17 cellular contexts compared by ENCODE assay signal in genomic region chr6:144673807-144674206, GRCh38.
DNase-seq lines count a peak whose midpoint lies in the region; ATAC-seq and TF ChIP-seq lines count a peak whose summit lies in the region.
"Had no signal": no experiment of that assay in that cellular context is flagged by ENCODE, and none has a peak within 500 bp of the region (broad histone marks: within the 10 kb centered on the region; RNA-seq: fewer than 3 reads in every experiment).

No MANE protein-coding gene starts in this region.

- DNase-seq in NCI-H2171 treated with DMSO at 0.1 percent for 48 hours (lab: John Stamatoyannopoulos, UW) (peak; percentile 28), NCI-H2171 (lab: John Stamatoyannopoulos, UW) (no peak), M059J (ENCODE audit: low read depth) (peak; percentile 16), natural killer cell (no peak), NCI-H187 treated with DMSO at 0.1 percent for 48 hours (lab: John Stamatoyannopoulos, UW) (no peak), NCI-H2196 treated with DMSO at 0.1 percent for 48 hours (lab: John Stamatoyannopoulos, UW; ENCODE audit: unreplicated experiment) (no peak), Right ventricle myocardium superior (no peak)
- DNase-seq: C1 segment of cervical spinal cord; Calu3; CD4-positive, alpha-beta T cell; DMS 273 treated with DMSO at 0.1 percent for 48 hours; DMS79 treated with DMSO at 0.1 percent for 48 hours; GDM1; HCEC 1CT had no signal

- no peak for ATAC-seq in activated T-helper 17 cell treated with anti-CD3 and anti-CD28 coated beads, Interleukin-2, amount 50 U/mL, for 72 hours (replicated peaks)
- ATAC-seq in natural killer cell (no peak), Right ventricle myocardium superior (ENCODE audit: poor library complexity) (no peak)

- no peaks in the 10 kb centered on the region for H3K27me3 Mint-ChIP-seq in activated T-helper 17 cell treated with anti-CD3 and anti-CD28 coated beads, Interleukin-2, amount 50 U/mL, for 72 hours
- H3K27me3 Mint-ChIP-seq in natural killer cell (ENCODE audit: low read depth in 2 of 2), result no peaks in the 10 kb centered on the region
- H3K27me3 Mint-ChIP-seq: B cell; CD4-positive, alpha-beta T cell; IgD-negative memory B cell had no signal

- H3K36me3 Mint-ChIP-seq in activated T-helper 17 cell treated with anti-CD3 and anti-CD28 coated beads, Interleukin-2, amount 50 U/mL, for 72 hours (ENCODE audit: low read depth), result no peaks in the 10 kb centered on the region
- H3K36me3 Mint-ChIP-seq in natural killer cell, result peaks cover 20% of the 10 kb centered on the region

- H3K4me1 Mint-ChIP-seq in activated T-helper 17 cell treated with anti-CD3 and anti-CD28 coated beads, Interleukin-2, amount 50 U/mL, for 72 hours, result peaks cover 30% of the 10 kb centered on the region
- H3K4me1 Mint-ChIP-seq in natural killer cell, result peaks cover 66 to 68% of the 10 kb centered on the region in 2 donors

- peak overlapping the region; percentile 78 for H3K27ac Mint-ChIP-seq in activated T-helper 17 cell treated with anti-CD3 and anti-CD28 coated beads, Interleukin-2, amount 50 U/mL, for 72 hours
- peak overlapping the region; percentile 78 to 81 for H3K27ac Mint-ChIP-seq in natural killer cell
- H3K27ac Mint-ChIP-seq: B cell; CD4-positive, alpha-beta T cell; IgD-negative memory B cell had no signal

- intact Hi-C loops in natural killer cell (cut with micrococcal nuclease) (no loop called here), Right ventricle myocardium superior (cut with DNase I) (no loop called here)

- TF ChIP-seq CTCF in natural killer cell (IDR thresholded peaks at IDR 0.05), result no peak

- H3K4me3 Mint-ChIP-seq in activated T-helper 17 cell treated with anti-CD3 and anti-CD28 coated beads, Interleukin-2, amount 50 U/mL, for 72 hours, result peak overlapping the region; percentile 59
- peak overlapping the region; percentile 36 for H3K4me3 Mint-ChIP-seq in natural killer cell
- H3K4me3 Mint-ChIP-seq: B cell; CD4-positive, alpha-beta T cell had no signal

- H3K9me3 Mint-ChIP-seq in activated T-helper 17 cell treated with anti-CD3 and anti-CD28 coated beads, Interleukin-2, amount 50 U/mL, for 72 hours, result peaks cover 22% of the 10 kb centered on the region
- peaks cover 10 to 16% of the 10 kb centered on the region in 2 donors for H3K9me3 Mint-ChIP-seq in natural killer cell

Comparison
In these comparisons a context has a peak if more than half of its experiments do, and no peak if none do; other contexts are left out.
1. DNase-seq: peak in NCI-H2171 treated with DMSO at 0.1 percent for 48 hours (single experiment) and M059J (single experiment); none in NCI-H2171 (single experiment), natural killer cell (single experiment), NCI-H187 treated with DMSO at 0.1 percent for 48 hours (single experiment), NCI-H2196 treated with DMSO at 0.1 percent for 48 hours (single experiment) and Right ventricle myocardium superior (single experiment).